Comparison of ENCODE assay signal across 28 cellular contexts in the genomic region with DNA sequence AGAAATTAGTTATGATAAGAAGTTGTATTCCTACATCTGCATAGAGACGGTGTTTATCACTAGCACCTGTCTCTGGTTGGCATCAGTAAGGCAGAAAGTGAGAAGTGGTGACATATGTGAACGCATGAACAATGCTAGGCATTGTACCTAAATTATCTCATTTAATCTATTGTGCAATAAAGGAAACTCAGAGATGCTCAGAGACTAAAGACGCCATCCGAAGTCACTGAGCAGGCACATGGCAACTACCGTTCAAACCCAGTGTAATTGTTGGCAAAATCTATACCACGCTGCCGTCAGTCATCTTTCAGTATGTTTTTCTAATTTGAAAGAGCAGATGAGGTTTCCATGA.
"Had no signal": no experiment of that assay in that cellular context is flagged by ENCODE, and none has a peak within 500 bp of the region (broad histone marks: within the 10 kb centered on the region; RNA-seq: fewer than 3 reads in every experiment).

No MANE protein-coding gene starts in this region.

- ATAC-seq: activated CD4-positive, CD25-positive, alpha-beta regulatory T cell treated with anti-CD3 and anti-CD28 coated beads, Interleukin-2, amount 50 U/mL, for 24 hours; natural killer cell treated with Interleukin-12 subunit alpha and Interleukin-12 subunit beta and Interleukin-15 and Interleukin-18, amount 100 ng/mL, for 72 hours had no signal

- H3K27ac ChIP-seq: epithelial cell of prostate, left lung, prostate gland, suprapubic skin, tibial artery, WERI-Rb-1 had no signal

- DNase-seq: activated CD4-positive, alpha-beta T cell treated with anti-CD3 and anti-CD28 coated beads for 48 hours; activated CD4-positive, alpha-beta T cell treated with anti-CD3 and anti-CD28 coated beads, Interleukin-2, amount 50 U/mL, for 48 hours; activated CD8-positive, alpha-beta memory T cell treated with anti-CD3 and anti-CD28 coated beads for 24 hours; activated effector memory CD4-positive, alpha-beta T cell treated with Interleukin-2 at 50 U/mL for 16 hours; activated naive CD4-positive, alpha-beta T cell treated with Interleukin-2 at 50 U/mL for 16 hours; anterior cingulate cortex; dermis blood vessel endothelial cell; effector CD4-positive, alpha-beta T cell; left lung; mesendoderm; retina; stimulated activated CD4-positive, alpha-beta T cell treated with anti-CD3 and anti-CD28 coated beads, Interleukin-15, amount 100 ng/mL, for 24 hours; stimulated activated CD4-positive, alpha-beta T cell treated with anti-CD3 and anti-CD28 coated beads, Interleukin-2, amount 100 ng/mL, for 24 hours; stimulated activated naive CD4-positive, alpha-beta T cell; T1000; tibial artery; WERI-Rb-1 had no signal

- H3K27me3 ChIP-seq: left lung, suprapubic skin, tibial artery had no signal

- H3K36me3 Mint-ChIP-seq: activated naive CD8-positive, alpha-beta T cell; natural killer cell treated with Interleukin-12 subunit alpha and Interleukin-12 subunit beta and Interleukin-15 and Interleukin-18, amount 100 ng/mL, for 72 hours had no signal

- H3K9me3 ChIP-seq: left lung, prostate gland, suprapubic skin, tibial artery had no signal

- H3K4me3 Mint-ChIP-seq: activated naive CD8-positive, alpha-beta T cell; natural killer cell treated with Interleukin-12 subunit alpha and Interleukin-12 subunit beta and Interleukin-15 and Interleukin-18, amount 100 ng/mL, for 72 hours had no signal

- H3K36me3 ChIP-seq: left lung, prostate gland, suprapubic skin, tibial artery, WERI-Rb-1 had no signal

- H3K27ac Mint-ChIP-seq: activated naive CD8-positive, alpha-beta T cell; natural killer cell treated with Interleukin-12 subunit alpha and Interleukin-12 subunit beta and Interleukin-15 and Interleukin-18, amount 100 ng/mL, for 72 hours had no signal

- FAIRE-seq: colon, endometrium, frontal cortex, islet of Langerhans had no signal

- H3K4me1 ChIP-seq: left lung, prostate gland, suprapubic skin, tibial artery had no signal

- H3K4me3 ChIP-seq: left lung, lung, prostate gland, suprapubic skin, tibial artery had no signal
